1 cellular context compared by ENCODE assay signal in the genomic region with DNA sequence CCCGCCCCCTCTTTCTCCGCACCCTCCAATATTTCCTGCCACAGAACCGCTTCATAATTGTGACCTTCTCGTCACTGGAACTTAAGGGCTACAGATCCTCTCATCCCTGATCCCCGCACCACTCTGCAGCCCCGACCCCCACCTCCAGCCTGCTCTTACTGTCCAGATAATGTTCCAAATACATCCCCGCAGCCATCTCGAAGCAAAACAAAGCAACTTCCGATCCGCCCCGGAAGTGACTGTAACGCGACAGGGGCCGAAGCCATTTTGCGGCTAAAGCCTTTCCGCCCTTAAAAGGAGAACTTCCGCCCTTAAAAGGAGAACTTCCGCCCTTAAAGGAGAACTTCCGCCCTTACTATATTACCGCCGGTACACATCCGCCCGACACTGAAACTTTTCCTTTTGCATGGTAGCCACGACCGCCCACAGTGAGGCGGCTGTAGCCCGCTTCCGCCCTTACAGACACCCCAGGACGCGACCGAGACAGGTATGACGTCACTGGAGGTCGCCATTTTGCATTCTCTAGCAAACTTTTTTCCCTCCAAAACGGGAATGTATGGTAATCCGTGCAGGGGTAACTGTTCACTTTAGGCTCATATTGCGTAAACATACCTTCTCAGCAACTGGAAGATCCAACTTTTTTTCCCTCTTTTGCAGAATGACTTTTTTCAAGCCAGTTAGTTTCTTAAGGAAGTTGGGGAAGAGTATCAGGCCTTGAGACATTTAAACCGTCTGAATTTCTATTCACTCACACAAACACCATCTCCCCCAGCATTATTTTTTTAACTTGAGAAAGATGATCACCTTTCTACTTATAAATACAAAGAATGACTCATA.
A peak's percentile ranks its signal among the peaks of the same experiment; 100 is the strongest.
TF ChIP-seq lines count a peak whose summit lies in the region.

TSS of gene ING4 (minus strand) at position 214 of the 837 bp plus-strand sequence. CDS start at position 196, 18 bp downstream.

TF ChIP-seq in GM12878, 131 proteins besides CTCF, POLR2A, EP300 and RAD21 (continued from another document and continues in another):
- TF ChIP-seq E4F1 (IDR thresholded peaks at IDR 0.05; ENCODE audit: borderline replicate concordance, partially characterized antibody) (peak; percentile 95), SMARCA5 (IDR thresholded peaks at IDR 0.05) (no peak), ZSCAN29 (IDR thresholded peaks at IDR 0.05) (no peak), MAX (IDR thresholded peaks at IDR 0.05; ENCODE audit: low read depth, low read length) (no peak), USF2 (IDR thresholded peaks at IDR 0.05; ENCODE audit: borderline replicate concordance, low read depth, low read length) (no peak), ZNF384 (IDR thresholded peaks at IDR 0.05; ENCODE audit: borderline replicate concordance, low read depth, low read length) (peak; percentile 19; the same call in 1 of the 2 replicates), ZNF592 (IDR thresholded peaks at IDR 0.05) (peak; percentile 95), CUX1 (IDR thresholded peaks at IDR 0.05; ENCODE audit: insufficient replicate concordance, low read depth, low read length) (no peak), SMAD5 (IDR thresholded peaks at IDR 0.05; ENCODE audit: low read depth) (no peak; the same call in 1 of the 2 replicates), HDGF (IDR thresholded peaks at IDR 0.05) (peak; percentile 28; the same call in 1 of the 2 replicates), NFXL1 (IDR thresholded peaks at IDR 0.05; ENCODE audit: borderline replicate concordance) (no peak), YBX1 (IDR thresholded peaks at IDR 0.05) (no peak), IKZF2 (IDR thresholded peaks at IDR 0.05) (peak in 1 of 2 experiments; percentile 67; a peak in 3 of 4 replicates), CBFB (IDR thresholded peaks at IDR 0.05; ENCODE audit: low read depth) (peak; percentile 72; the same call in 1 of the 2 replicates), POLR2AphosphoS5 (IDR thresholded peaks at IDR 0.05; ENCODE audit: low read length) (peak; percentile 60; the same call in 1 of the 2 replicates)
- TF ChIP-seq, protein P1, sequence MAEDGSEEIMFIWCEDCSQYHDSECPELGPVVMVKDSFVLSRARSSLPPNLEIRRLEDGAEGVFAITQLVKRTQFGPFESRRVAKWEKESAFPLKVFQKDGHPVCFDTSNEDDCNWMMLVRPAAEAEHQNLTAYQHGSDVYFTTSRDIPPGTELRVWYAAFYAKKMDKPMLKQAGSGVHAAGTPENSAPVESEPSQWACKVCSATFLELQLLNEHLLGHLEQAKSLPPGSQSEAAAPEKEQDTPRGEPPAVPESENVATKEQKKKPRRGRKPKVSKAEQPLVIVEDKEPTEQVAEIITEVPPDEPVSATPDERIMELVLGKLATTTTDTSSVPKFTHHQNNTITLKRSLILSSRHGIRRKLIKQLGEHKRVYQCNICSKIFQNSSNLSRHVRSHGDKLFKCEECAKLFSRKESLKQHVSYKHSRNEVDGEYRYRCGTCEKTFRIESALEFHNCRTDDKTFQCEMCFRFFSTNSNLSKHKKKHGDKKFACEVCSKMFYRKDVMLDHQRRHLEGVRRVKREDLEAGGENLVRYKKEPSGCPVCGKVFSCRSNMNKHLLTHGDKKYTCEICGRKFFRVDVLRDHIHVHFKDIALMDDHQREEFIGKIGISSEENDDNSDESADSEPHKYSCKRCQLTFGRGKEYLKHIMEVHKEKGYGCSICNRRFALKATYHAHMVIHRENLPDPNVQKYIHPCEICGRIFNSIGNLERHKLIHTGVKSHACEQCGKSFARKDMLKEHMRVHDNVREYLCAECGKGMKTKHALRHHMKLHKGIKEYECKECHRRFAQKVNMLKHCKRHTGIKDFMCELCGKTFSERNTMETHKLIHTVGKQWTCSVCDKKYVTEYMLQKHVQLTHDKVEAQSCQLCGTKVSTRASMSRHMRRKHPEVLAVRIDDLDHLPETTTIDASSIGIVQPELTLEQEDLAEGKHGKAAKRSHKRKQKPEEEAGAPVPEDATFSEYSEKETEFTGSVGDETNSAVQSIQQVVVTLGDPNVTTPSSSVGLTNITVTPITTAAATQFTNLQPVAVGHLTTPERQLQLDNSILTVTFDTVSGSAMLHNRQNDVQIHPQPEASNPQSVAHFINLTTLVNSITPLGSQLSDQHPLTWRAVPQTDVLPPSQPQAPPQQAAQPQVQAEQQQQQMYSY (CRISPR knock-in tag; IDR thresholded peaks at IDR 0.05): no peak
- TF ChIP-seq, protein P2, sequence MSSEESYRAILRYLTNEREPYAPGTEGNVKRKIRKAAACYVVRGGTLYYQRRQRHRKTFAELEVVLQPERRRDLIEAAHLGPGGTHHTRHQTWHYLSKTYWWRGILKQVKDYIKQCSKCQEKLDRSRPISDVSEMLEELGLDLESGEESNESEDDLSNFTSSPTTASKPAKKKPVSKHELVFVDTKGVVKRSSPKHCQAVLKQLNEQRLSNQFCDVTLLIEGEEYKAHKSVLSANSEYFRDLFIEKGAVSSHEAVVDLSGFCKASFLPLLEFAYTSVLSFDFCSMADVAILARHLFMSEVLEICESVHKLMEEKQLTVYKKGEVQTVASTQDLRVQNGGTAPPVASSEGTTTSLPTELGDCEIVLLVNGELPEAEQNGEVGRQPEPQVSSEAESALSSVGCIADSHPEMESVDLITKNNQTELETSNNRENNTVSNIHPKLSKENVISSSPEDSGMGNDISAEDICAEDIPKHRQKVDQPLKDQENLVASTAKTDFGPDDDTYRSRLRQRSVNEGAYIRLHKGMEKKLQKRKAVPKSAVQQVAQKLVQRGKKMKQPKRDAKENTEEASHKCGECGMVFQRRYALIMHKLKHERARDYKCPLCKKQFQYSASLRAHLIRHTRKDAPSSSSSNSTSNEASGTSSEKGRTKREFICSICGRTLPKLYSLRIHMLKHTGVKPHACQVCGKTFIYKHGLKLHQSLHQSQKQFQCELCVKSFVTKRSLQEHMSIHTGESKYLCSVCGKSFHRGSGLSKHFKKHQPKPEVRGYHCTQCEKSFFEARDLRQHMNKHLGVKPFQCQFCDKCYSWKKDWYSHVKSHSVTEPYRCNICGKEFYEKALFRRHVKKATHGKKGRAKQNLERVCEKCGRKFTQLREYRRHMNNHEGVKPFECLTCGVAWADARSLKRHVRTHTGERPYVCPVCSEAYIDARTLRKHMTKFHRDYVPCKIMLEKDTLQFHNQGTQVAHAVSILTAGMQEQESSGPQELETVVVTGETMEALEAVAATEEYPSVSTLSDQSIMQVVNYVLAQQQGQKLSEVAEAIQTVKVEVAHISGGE (CRISPR knock-in tag; IDR thresholded peaks at IDR 0.05): peak; percentile 53; the same call in 1 of the 2 replicates
- TF ChIP-seq, protein P3, sequence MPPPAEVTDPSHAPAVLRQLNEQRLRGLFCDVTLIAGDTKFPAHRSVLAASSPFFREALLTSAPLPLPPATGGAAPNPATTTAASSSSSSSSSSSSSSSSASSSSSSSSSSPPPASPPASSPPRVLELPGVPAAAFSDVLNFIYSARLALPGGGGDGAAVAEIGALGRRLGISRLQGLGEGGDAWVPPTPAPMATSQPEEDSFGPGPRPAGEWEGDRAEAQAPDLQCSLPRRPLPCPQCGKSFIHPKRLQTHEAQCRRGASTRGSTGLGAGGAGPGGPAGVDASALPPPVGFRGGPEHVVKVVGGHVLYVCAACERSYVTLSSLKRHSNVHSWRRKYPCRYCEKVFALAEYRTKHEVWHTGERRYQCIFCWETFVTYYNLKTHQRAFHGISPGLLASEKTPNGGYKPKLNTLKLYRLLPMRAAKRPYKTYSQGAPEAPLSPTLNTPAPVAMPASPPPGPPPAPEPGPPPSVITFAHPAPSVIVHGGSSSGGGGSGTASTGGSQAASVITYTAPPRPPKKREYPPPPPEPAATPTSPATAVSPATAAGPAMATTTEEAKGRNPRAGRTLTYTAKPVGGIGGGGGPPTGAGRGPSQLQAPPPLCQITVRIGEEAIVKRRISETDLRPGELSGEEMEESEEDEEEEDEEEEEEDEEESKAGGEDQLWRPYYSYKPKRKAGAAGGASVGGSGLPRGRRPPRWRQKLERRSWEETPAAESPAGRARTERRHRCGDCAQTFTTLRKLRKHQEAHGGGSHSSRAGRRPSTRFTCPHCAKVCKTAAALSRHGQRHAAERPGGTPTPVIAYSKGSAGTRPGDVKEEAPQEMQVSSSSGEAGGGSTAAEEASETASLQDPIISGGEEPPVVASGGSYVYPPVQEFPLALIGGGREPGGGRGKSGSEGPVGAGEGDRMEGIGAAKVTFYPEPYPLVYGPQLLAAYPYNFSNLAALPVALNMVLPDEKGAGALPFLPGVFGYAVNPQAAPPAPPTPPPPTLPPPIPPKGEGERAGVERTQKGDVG (CRISPR knock-in tag; IDR thresholded peaks at IDR 0.05): peak; percentile 83
